ENCODE assay signal across 12 cellular contexts in genomic region chr2:36695746-36696415, GRCh38. TPM values are rescaled to one million over a fixed set of nuclear protein-coding genes. Genes with fewer than 3 reads are reported as not detected.
A peak's percentile ranks its signal among the peaks of the same experiment; 100 is the strongest.
DNase-seq lines count a peak whose midpoint lies in the region; ATAC-seq and TF ChIP-seq lines count a peak whose summit lies in the region.
"Had no signal": no experiment of that assay in that cellular context is flagged by ENCODE, and none has a peak within 500 bp of the region (broad histone marks: within the 10 kb centered on the region; RNA-seq: fewer than 3 reads in every experiment).

No MANE protein-coding gene starts in this region.

- H3K9me3 ChIP-seq in IMR-90 (ENCODE audit: control insufficient read depth, insufficient read depth, low read length) (no peaks in the 10 kb centered on the region), mesenchymal stem cell (ENCODE audit: control insufficient read depth, low read length) (no peaks in the 10 kb centered on the region), OCI-LY7 (ENCODE audit: low read length) (no peaks in the 10 kb centered on the region)
- H3K9me3 ChIP-seq: SJSA1 had no signal

- no peaks in the 10 kb centered on the region for H3K36me3 Mint-ChIP-seq in chondrocyte (ENCODE audit: low read depth)
- no peaks in the 10 kb centered on the region for H3K36me3 Mint-ChIP-seq in activated T-cell treated with anti-CD3 and anti-CD28 coated beads, Interleukin-2, amount 50 U/mL, for 4 hours (ENCODE audit: insufficient read depth)
- H3K36me3 Mint-ChIP-seq: brain had no signal

- ATAC-seq in IMR-90 (ENCODE audit: low read depth), result peak; percentile 77
- no peak for ATAC-seq in activated T-cell treated with anti-CD3 and anti-CD28 coated beads, Interleukin-2, amount 50 U/mL, for 4 hours

- no peak overlapping the region for H3K4me3 ChIP-seq in IMR-90 (ENCODE audit: insufficient read depth, low read depth, low read length)
- peak overlapping the region in 1 of 2 experiments; percentile 77 for H3K4me3 ChIP-seq in mesenchymal stem cell (ENCODE audit: insufficient read depth in 1 of 2, low read depth in 1 of 2, low read length in 2 of 2)
- no peak overlapping the region for H3K4me3 ChIP-seq in OCI-LY7 (ENCODE audit: low read depth, low read length, poor library complexity, severe bottlenecking)
- H3K4me3 ChIP-seq: SJSA1 had no signal

- no peaks in the 10 kb centered on the region for H3K79me2 ChIP-seq in OCI-LY7 (ENCODE audit: insufficient read depth, low read depth, low read length)

- peak; percentile 73 for DNase-seq in IMR-90
- no peak for DNase-seq in chondrocyte (ENCODE audit: low spot score)
- no peak for DNase-seq in mesenchymal stem cell
- DNase-seq in OCI-LY7 (ENCODE audit: low spot score), result no peak
- DNase-seq in cortex of kidney (lab: John Stamatoyannopoulos, UW), result no peak
- DNase-seq in activated T-cell treated with anti-CD3 and anti-CD28 coated beads, Interleukin-2, amount 50 U/mL, for 4 hours, result no peak
- no peak for DNase-seq in NCI-H1694 (lab: John Stamatoyannopoulos, UW)
- DNase-seq: NCI-H187 had no signal

- H2BK120ac ChIP-seq in IMR-90 (ENCODE audit: low read depth, low read length), result 0 out of 2 replicates have a peak overlapping the region, but pooled peaks have one; percentile 6
- no peak overlapping the region for H2BK120ac ChIP-seq in mesenchymal stem cell (ENCODE audit: low read depth, low read length)

- H3K56ac ChIP-seq in IMR-90 (ENCODE audit: extremely low read depth, insufficient read depth, low read length), result no peak overlapping the region

- BruUV-seq in IMR-90 (replicated peaks; lab: Mats Ljungman, UMichigan), result no TSS peak
- BruUV-seq in OCI-LY7 (replicated peaks; lab: Mats Ljungman, UMichigan), result no TSS peak

- H4K8ac ChIP-seq in IMR-90 (ENCODE audit: low read depth in 2 of 2, low read length in 2 of 2) (no peak overlapping the region), mesenchymal stem cell (ENCODE audit: low read length) (no peak overlapping the region)

- H3K4me1 Mint-ChIP-seq in chondrocyte (ENCODE audit: low read depth), result peaks cover 32% of the 10 kb centered on the region
- H3K4me1 Mint-ChIP-seq in activated T-cell treated with anti-CD3 and anti-CD28 coated beads, Interleukin-2, amount 50 U/mL, for 4 hours (ENCODE audit: low read depth), result no peaks in the 10 kb centered on the region

- H2AK5ac ChIP-seq in IMR-90 (ENCODE audit: low read depth, low read length) (peak overlapping the region; percentile 2; the same call in 1 of the 2 replicates), mesenchymal stem cell (ENCODE audit: low read length, severe bottlenecking) (no peak overlapping the region)

- H3K4ac ChIP-seq in IMR-90 (ENCODE audit: low read depth, low read length), result no peak overlapping the region; the same call in 1 of the 2 replicates
- no peak overlapping the region for H3K4ac ChIP-seq in mesenchymal stem cell (ENCODE audit: low read depth in 1 of 2, low read length in 2 of 2)

- H2BK20ac ChIP-seq in IMR-90 (ENCODE audit: low read depth, low read length), result 0 out of 2 replicates have a peak overlapping the region, but pooled peaks have one; percentile 3

- H3K9me3 Mint-ChIP-seq in chondrocyte (ENCODE audit: low read depth), result no peaks in the 10 kb centered on the region
- H3K9me3 Mint-ChIP-seq in activated T-cell treated with anti-CD3 and anti-CD28 coated beads, Interleukin-2, amount 50 U/mL, for 4 hours, result no peaks in the 10 kb centered on the region
- H3K9me3 Mint-ChIP-seq: brain, neural crest cell had no signal

- POLR2A ChIA-PET in IMR-90 (lab: Charles Lee; ENCODE audit: unreplicated experiment) (no interaction called here), OCI-LY7 (lab: Charles Lee) (interaction anchor here (1.2 kb wide), 1 partner anchor 11 kb away, joined by 6 read pairs; no protein-coding TSS in a partner anchor)

- intact Hi-C loops in IMR-90 (cut with micrococcal nuclease), result no loop called here
- intact Hi-C loops in OCI-LY7 (cut with micrococcal nuclease; ENCODE audit: unreplicated experiment), result no loop called here

- H3K9ac ChIP-seq in IMR-90 (ENCODE audit: low read depth, low read length) (no peak overlapping the region), mesenchymal stem cell (ENCODE audit: low read length) (peak overlapping the region; percentile 87)

- H4K91ac ChIP-seq in IMR-90 (ENCODE audit: insufficient read depth, low read depth, low read length) (no peak overlapping the region), mesenchymal stem cell (ENCODE audit: low read length) (peak overlapping the region; percentile 21)

- H3K27ac ChIP-seq in C4-2B (no peak overlapping the region), IMR-90 (ENCODE audit: insufficient read depth, low read length) (no peak overlapping the region), mesenchymal stem cell (ENCODE audit: low read length, poor library complexity, severe bottlenecking) (no peak overlapping the region), OCI-LY7 (ENCODE audit: low read depth, low read length, poor library complexity, severe bottlenecking) (no peak overlapping the region)
- H3K27ac ChIP-seq: SJSA1 had no signal

- peak overlapping the region; percentile 23 for H3K4me3 Mint-ChIP-seq in chondrocyte (ENCODE audit: unreplicated experiment)
- H3K4me3 Mint-ChIP-seq in activated T-cell treated with anti-CD3 and anti-CD28 coated beads, Interleukin-2, amount 50 U/mL, for 4 hours, result no peak overlapping the region
- H3K4me3 Mint-ChIP-seq: brain, neural crest cell had no signal

- H3K27me3 ChIP-seq in IMR-90 (ENCODE audit: control insufficient read depth, insufficient read depth, low read length) (no peaks in the 10 kb centered on the region), mesenchymal stem cell (ENCODE audit: control insufficient read depth in 1 of 2, insufficient read depth in 1 of 2, low read length in 2 of 2) (no peaks in the 10 kb centered on the region)
- H3K27me3 ChIP-seq: SJSA1 had no signal

- TF ChIP-seq RAD21 in IMR-90 (IDR thresholded peaks at IDR 0.05; ENCODE audit: low read length), result peak; percentile 20; the same call in 1 of the 2 replicates

- no peaks in the 10 kb centered on the region for H3K36me3 ChIP-seq in IMR-90 (ENCODE audit: control insufficient read depth, insufficient read depth, low read length)
- H3K36me3 ChIP-seq in mesenchymal stem cell (ENCODE audit: control insufficient read depth in 1 of 2, insufficient read depth in 2 of 2, low read depth in 1 of 2, low read length in 2 of 2), result no peaks in the 10 kb centered on the region
- no peaks in the 10 kb centered on the region for H3K36me3 ChIP-seq in OCI-LY7 (ENCODE audit: insufficient read depth, low read length)
- H3K36me3 ChIP-seq: SJSA1 had no signal

- H3K27me3 Mint-ChIP-seq in chondrocyte (ENCODE audit: low read depth), result no peaks in the 10 kb centered on the region
- H3K27me3 Mint-ChIP-seq in activated T-cell treated with anti-CD3 and anti-CD28 coated beads, Interleukin-2, amount 50 U/mL, for 4 hours (ENCODE audit: low read depth), result peaks cover 4% of the 10 kb centered on the region

- in situ Hi-C loops in IMR-90 (cut with MboI; ENCODE audit: low sequenced_read_pairs), result no loop called here

- peak; percentile 16; the same call in 1 of the 2 replicates for TF ChIP-seq CTCF in C4-2B (conservative IDR thresholded peaks at IDR 0.05)
- 0 out of 2 replicates have a peak, but pooled peaks have one; percentile 11 for TF ChIP-seq CTCF in IMR-90 (conservative IDR thresholded peaks at IDR 0.05; ENCODE audit: low read depth, low read length)
- peak; percentile 74 for TF ChIP-seq CTCF in chondrocyte (IDR thresholded peaks at IDR 0.05)
- no peak for TF ChIP-seq CTCF in OCI-LY7 (conservative IDR thresholded peaks at IDR 0.05; ENCODE audit: low read length)

- WGBS in IMR-90 (ENCODE audit: extremely low coverage in 2 of 2, insufficient read length in 1 of 2), 2 experiments, result no CpG with 5 or more reads among the region's 7 CpGs
- 83% methylated on average over 5 of the region's 7 CpGs for WGBS in mesenchymal stem cell

- CTCF ChIA-PET in IMR-90 (lab: Yijun Ruan, JAX), result interaction anchor here (0.5 to 2.0 kb wide), 3 partner anchors 12 to 119 kb away, joined by 3 to 6 read pairs (median 3); no protein-coding TSS in a partner anchor
- CTCF ChIA-PET in OCI-LY7 (lab: Charles Lee; ENCODE audit: unreplicated experiment), result no interaction called here

- H4K20me1 ChIP-seq in IMR-90 (ENCODE audit: insufficient read depth, low read length), result no peaks in the 10 kb centered on the region
- H4K20me1 ChIP-seq in OCI-LY7 (ENCODE audit: insufficient read depth, low read length), result no peaks in the 10 kb centered on the region

- dilution Hi-C loops in IMR-90 (cut with HindIII; ENCODE audit: low sequenced_read_pairs, unreplicated experiment), result no loop called here

- H3K79me1 ChIP-seq in IMR-90 (ENCODE audit: low read depth in 1 of 2, low read length in 2 of 2) (no peaks in the 10 kb centered on the region), mesenchymal stem cell (replicated peaks; ENCODE audit: low read length, poor library complexity, severe bottlenecking) (no peaks in the 10 kb centered on the region)

- H2BK12ac ChIP-seq in mesenchymal stem cell (ENCODE audit: low read length in 2 of 2), result no peak overlapping the region

- H2BK5ac ChIP-seq in IMR-90 (ENCODE audit: low read depth, low read length, poor library complexity, severe bottlenecking), result no peak overlapping the region
- H2BK5ac ChIP-seq in mesenchymal stem cell (ENCODE audit: low read depth, low read length, poor library complexity, severe bottlenecking), result no peak overlapping the region

- no peaks in the 10 kb centered on the region for H3K9me2 ChIP-seq in OCI-LY7 (ENCODE audit: insufficient read depth, low read length)

- peaks cover 4% of the 10 kb centered on the region for H3K4me1 ChIP-seq in IMR-90 (ENCODE audit: control insufficient read depth, insufficient read depth, low read length)
- peaks cover 2% of the 10 kb centered on the region for H3K4me1 ChIP-seq in mesenchymal stem cell (ENCODE audit: control insufficient read depth, insufficient read depth, low read depth, low read length)
- H3K4me1 ChIP-seq in OCI-LY7 (ENCODE audit: insufficient read depth, low read length, poor library complexity, severe bottlenecking), result no peaks in the 10 kb centered on the region

- no peak overlapping the region for H3K14ac ChIP-seq in IMR-90 (replicated peaks; ENCODE audit: low read depth, low read length)
- H3K14ac ChIP-seq in mesenchymal stem cell (ENCODE audit: low read length in 2 of 2), result no peak overlapping the region

- no peak overlapping the region for H2AFZ ChIP-seq in IMR-90 (replicated peaks; ENCODE audit: low read length, poor library complexity)
- no peak overlapping the region for H2AFZ ChIP-seq in mesenchymal stem cell (ENCODE audit: low read depth, low read length)
- H2AFZ ChIP-seq in OCI-LY7 (ENCODE audit: low read length), result no peak overlapping the region

- H3K27ac Mint-ChIP-seq in chondrocyte (ENCODE audit: unreplicated experiment), result peak overlapping the region; percentile 86
- H3K27ac Mint-ChIP-seq: brain had no signal

- no peaks in the 10 kb centered on the region for H3K9me1 ChIP-seq in IMR-90 (ENCODE audit: insufficient read depth, low read length)

- no peak overlapping the region for H2BK15ac ChIP-seq in IMR-90 (ENCODE audit: low read depth, low read length)
- H2BK15ac ChIP-seq in mesenchymal stem cell (ENCODE audit: low read depth, poor library complexity, severe bottlenecking), result no peak overlapping the region

- TF ChIP-seq POLR2A in IMR-90 (IDR thresholded peaks at IDR 0.05; ENCODE audit: low read depth, low read length), result no peak

- no peak overlapping the region for H2AK9ac ChIP-seq in IMR-90 (replicated peaks; ENCODE audit: low read depth, low read length, poor library complexity)

- H3K4me2 ChIP-seq in IMR-90 (ENCODE audit: low read depth, low read length) (peak overlapping the region; percentile 73; the same call in 1 of the 2 replicates), mesenchymal stem cell (ENCODE audit: low read length, poor library complexity, severe bottlenecking) (no peak overlapping the region), OCI-LY7 (ENCODE audit: low read length) (no peak overlapping the region)

- no peak overlapping the region for H4K5ac ChIP-seq in IMR-90 (ENCODE audit: low read depth, low read length)

- H3K23ac ChIP-seq in IMR-90 (ENCODE audit: low read depth, low read length), result 0 out of 2 replicates have a peak overlapping the region, but pooled peaks have one; percentile 5
- H3K23ac ChIP-seq in mesenchymal stem cell (ENCODE audit: low read length in 2 of 2), result no peak overlapping the region

- H3K18ac ChIP-seq in IMR-90 (ENCODE audit: low read depth, low read length) (no peak overlapping the region), mesenchymal stem cell (ENCODE audit: low read depth in 1 of 2, low read length in 2 of 2) (no peak overlapping the region)

RNA-seq across cellular contexts. Expression of gene VIT, which starts 0.6 kb away (rescaled TPM):
- total RNA-seq in IMR-90 (2012; rRNA removed) (under 0.01 TPM in 1 of 2 replicates, not detected in the other), chondrocyte (0.15 to 2.6 TPM in 2 of 3 replicates, not detected in the other), OCI-LY7 (2022) (not detected in 2 replicates)
- polyA plus RNA-seq in IMR-90 (2012; rRNA removed), result 0.07 TPM in 1 of 2 replicates, not detected in the other
- polyA plus RNA-seq in IMR-90 (2012; cell fraction: cytosol; rRNA removed), result not detected in 2 replicates
- polyA plus RNA-seq in IMR-90 (2012; cell fraction: nucleus; rRNA removed; ENCODE audit: low replicate concordance), result 0.05 and 0.07 TPM in 2 replicates
- polyA plus RNA-seq in mesenchymal stem cell (2013, experiment 1 of 2), result not detected
- not detected for polyA plus RNA-seq in mesenchymal stem cell (2013, experiment 2 of 2)
- total RNA-seq in OCI-LY7 (2014; rRNA removed; shearing (Covaris generic)), result not detected in 2 replicates
- not detected for total RNA-seq in activated T-cell treated with anti-CD3 and anti-CD28 coated beads, Interleukin-2, amount 50 U/mL, for 4 hours
- total RNA-seq: neural crest cell had no signal
